Comparison of ENCODE assay signal across 16 cellular contexts in genomic region chr16:75024591-75024990, GRCh38. TPM values are rescaled to one million over a fixed set of nuclear protein-coding genes. Genes with fewer than 3 reads are reported as not detected.
DNase-seq lines count a peak whose midpoint lies in the region; ATAC-seq and TF ChIP-seq lines count a peak whose summit lies in the region.
"Had no signal": no experiment of that assay in that cellular context is flagged by ENCODE, and none has a peak within 500 bp of the region (broad histone marks: within the 10 kb centered on the region; RNA-seq: fewer than 3 reads in every experiment).

No MANE protein-coding gene starts in this region.

- H3K27me3 Mint-ChIP-seq in activated CD8-positive, alpha-beta T cell treated with anti-CD3 and anti-CD28 coated beads for 36 hours: no peaks in the 10 kb centered on the region
- no peaks in the 10 kb centered on the region for H3K27me3 Mint-ChIP-seq in activated CD8-positive, alpha-beta T cell treated with anti-CD3 and anti-CD28 coated beads, Interleukin-2, amount 10 ng/mL, durations not matched to agents 7 days and 5 days (ENCODE audit: low read depth)
- H3K27me3 Mint-ChIP-seq in T-cell: no peaks in the 10 kb centered on the region

- ATAC-seq in activated CD8-positive, alpha-beta T cell treated with anti-CD3 and anti-CD28 coated beads for 36 hours: no peak
- ATAC-seq in activated CD8-positive, alpha-beta T cell treated with anti-CD3 and anti-CD28 coated beads, Interleukin-2, amount 10 ng/mL, durations not matched to agents 7 days and 5 days: no peak
- ATAC-seq in HG03432 (IDR thresholded peaks at IDR 0.05; ENCODE audit: unreplicated experiment) (peak; percentile 43), T-cell (replicated peaks in 1 of 4) (no peak)

- 50 to 75% (median 65%) methylated on average over 4 of the region's 4 CpGs for WGBS in stomach, 5 donors

- peaks cover 20% of the 10 kb centered on the region for H3K36me3 Mint-ChIP-seq in activated CD8-positive, alpha-beta T cell treated with anti-CD3 and anti-CD28 coated beads for 36 hours (ENCODE audit: low read depth)
- H3K36me3 Mint-ChIP-seq in activated CD8-positive, alpha-beta T cell treated with anti-CD3 and anti-CD28 coated beads, Interleukin-2, amount 10 ng/mL, durations not matched to agents 7 days and 5 days (ENCODE audit: low read depth): peaks cover 16% of the 10 kb centered on the region
- H3K36me3 Mint-ChIP-seq in T-cell: peaks cover 20% of the 10 kb centered on the region

- TF ChIP-seq EP300 in stomach (IDR thresholded peaks at IDR 0.05): no peak

- CTCF ChIA-PET in activated CD8-positive, alpha-beta T cell treated with anti-CD3 and anti-CD28 coated beads for 36 hours (lab: Charles Lee): no interaction called here
- CTCF ChIA-PET in activated CD8-positive, alpha-beta T cell treated with anti-CD3 and anti-CD28 coated beads, Interleukin-2, amount 10 ng/mL, durations not matched to agents 7 days and 5 days (lab: Charles Lee): no interaction called here
- CTCF ChIA-PET in T-cell (lab: Charles Lee): no interaction called here

- peaks cover 22% of the 10 kb centered on the region for H3K4me1 Mint-ChIP-seq in activated CD8-positive, alpha-beta T cell treated with anti-CD3 and anti-CD28 coated beads for 36 hours (ENCODE audit: low read depth)
- H3K4me1 Mint-ChIP-seq in activated CD8-positive, alpha-beta T cell treated with anti-CD3 and anti-CD28 coated beads, Interleukin-2, amount 10 ng/mL, durations not matched to agents 7 days and 5 days (ENCODE audit: low read depth): peaks cover 9% of the 10 kb centered on the region
- H3K4me1 Mint-ChIP-seq in T-cell: peaks cover 14 to 18% (median 15%) of the 10 kb centered on the region in 3 donors

- H3K4me3 ChIP-seq in stomach: no peak overlapping the region
- H3K4me3 ChIP-seq: coronary artery, PC-9 had no signal

- intact Hi-C loops in activated CD8-positive, alpha-beta T cell treated with anti-CD3 and anti-CD28 coated beads for 36 hours (cut with micrococcal nuclease): no loop called here
- intact Hi-C loops in stomach (cut with DNase I; ENCODE audit: low total_unique reads): no loop called here

- peaks cover 12% of the 10 kb centered on the region for H3K9me3 Mint-ChIP-seq in activated CD8-positive, alpha-beta T cell treated with anti-CD3 and anti-CD28 coated beads for 36 hours
- peaks cover 10% of the 10 kb centered on the region for H3K9me3 Mint-ChIP-seq in activated CD8-positive, alpha-beta T cell treated with anti-CD3 and anti-CD28 coated beads, Interleukin-2, amount 10 ng/mL, durations not matched to agents 7 days and 5 days (ENCODE audit: insufficient read depth)
- peaks cover 5 to 12% (median 9%) of the 10 kb centered on the region in 3 donors for H3K9me3 Mint-ChIP-seq in T-cell

- no peak overlapping the region for H3K4me3 Mint-ChIP-seq in activated CD8-positive, alpha-beta T cell treated with anti-CD3 and anti-CD28 coated beads for 36 hours
- H3K4me3 Mint-ChIP-seq in activated CD8-positive, alpha-beta T cell treated with anti-CD3 and anti-CD28 coated beads, Interleukin-2, amount 10 ng/mL, durations not matched to agents 7 days and 5 days: no peak overlapping the region
- H3K4me3 Mint-ChIP-seq in T-cell: peak overlapping the region in 1 of 3 donors; percentile 24

- no peak for TF ChIP-seq CTCF in activated CD8-positive, alpha-beta T cell treated with anti-CD3 and anti-CD28 coated beads for 36 hours (IDR thresholded peaks at IDR 0.05)
- no peak for TF ChIP-seq CTCF in stomach (IDR thresholded peaks at IDR 0.05)

- no peak for TF ChIP-seq POLR2A in stomach (IDR thresholded peaks at IDR 0.05)

- no peak for DNase-seq in activated CD8-positive, alpha-beta T cell treated with anti-CD3 and anti-CD28 coated beads for 36 hours
- DNase-seq in activated CD8-positive, alpha-beta T cell treated with anti-CD3 and anti-CD28 coated beads, Interleukin-2, amount 10 ng/mL, durations not matched to agents 7 days and 5 days: no peak
- DNase-seq in T-cell (no peak), stomach (no peak), HK-2 (ENCODE audit: unreplicated experiment) (no peak), ACHN (no peak), NCI-H2107 (lab: John Stamatoyannopoulos, UW) (no peak)
- DNase-seq: activated CD8-positive, alpha-beta memory T cell treated with anti-CD3 and anti-CD28 coated beads, Interleukin-2, amount 50 U/mL, for 48 hours; amniotic stem cell; DMS79 treated with DMSO at 0.1 percent for 48 hours; NCI-H2171; PC-9; stimulated activated CD4-positive, alpha-beta T cell treated with anti-CD3 and anti-CD28 coated beads, Interleukin-15, amount 100 ng/mL, for 24 hours; T1000 had no signal

- in situ Hi-C loops in ACHN (cut with HindIII; ENCODE audit: low pct_ligation_motif_present, low pct_unique_long_range_greater_than_20kb, low sequenced_read_pairs): no loop called here

- POLR2A ChIA-PET in activated CD8-positive, alpha-beta T cell treated with anti-CD3 and anti-CD28 coated beads for 36 hours (lab: Charles Lee): no interaction called here
- POLR2A ChIA-PET in activated CD8-positive, alpha-beta T cell treated with anti-CD3 and anti-CD28 coated beads, Interleukin-2, amount 10 ng/mL, durations not matched to agents 7 days and 5 days (lab: Charles Lee): interaction anchor here (0.6 kb wide), 1 partner anchor 40 kb away, joined by 3 read pairs; no protein-coding TSS in a partner anchor
- POLR2A ChIA-PET in T-cell (lab: Charles Lee): no interaction called here

- H3K27me3 ChIP-seq in stomach: no peaks in the 10 kb centered on the region

- H3K9me3 ChIP-seq in stomach: peaks cover 0 to 13% (median 3%) of the 10 kb centered on the region in 4 donors

- H3K27ac ChIP-seq in stomach: peak overlapping the region in 3 of 5 donors; percentile 49 to 87 (median 84)
- H3K27ac ChIP-seq: PC-9 had no signal

- peak overlapping the region; percentile 3 for H3K27ac Mint-ChIP-seq in activated CD8-positive, alpha-beta T cell treated with anti-CD3 and anti-CD28 coated beads for 36 hours
- no peak overlapping the region for H3K27ac Mint-ChIP-seq in activated CD8-positive, alpha-beta T cell treated with anti-CD3 and anti-CD28 coated beads, Interleukin-2, amount 10 ng/mL, durations not matched to agents 7 days and 5 days
- H3K27ac Mint-ChIP-seq in T-cell: peak overlapping the region; percentile 66 to 70

- H3K4me1 ChIP-seq in stomach: peaks cover 7 to 48% (median 29%) of the 10 kb centered on the region in 4 donors

- peaks cover 0 to 6% (median 0%) of the 10 kb centered on the region in 4 donors for H3K36me3 ChIP-seq in stomach

RNA-seq across cellular contexts. Expression of gene ZNRF1, which starts 25.8 kb away (rescaled TPM):
- total RNA-seq in activated CD8-positive, alpha-beta T cell treated with anti-CD3 and anti-CD28 coated beads for 36 hours: 10 to 100 TPM; 11.0 to 13.7 TPM
- 10 to 100 TPM in 1 of 2 experiments, 1 to 10 TPM in 1; 8.5 to 11.1 TPM for total RNA-seq in activated CD8-positive, alpha-beta T cell treated with anti-CD3 and anti-CD28 coated beads, Interleukin-2, amount 10 ng/mL, durations not matched to agents 7 days and 5 days
- total RNA-seq in T-cell: 1 to 10 TPM; 5.5 to 7.8 (median 7.5) TPM
- total RNA-seq in stomach: 10 to 100 TPM in 4 of 5 donors, 1 to 10 TPM in 1; 8.8 to 40.1 (median 18.7) TPM
- 10 to 100 TPM in 2 of 3 donors, 1 to 10 TPM in 1; 9.7 to 14.2 (median 13.8) TPM for polyA plus RNA-seq in stomach

RNA-seq across cellular contexts. Expression of gene WDR59, which starts 39.7 kb away (rescaled TPM):
- 10 to 100 TPM; 59.1 to 68.1 TPM for total RNA-seq in activated CD8-positive, alpha-beta T cell treated with anti-CD3 and anti-CD28 coated beads for 36 hours
- total RNA-seq in activated CD8-positive, alpha-beta T cell treated with anti-CD3 and anti-CD28 coated beads, Interleukin-2, amount 10 ng/mL, durations not matched to agents 7 days and 5 days: 10 to 100 TPM; 58.3 to 63.5 TPM
- total RNA-seq in T-cell (100 to 1,000 TPM in 4 of 5 donors, 10 to 100 TPM in 1; 97.7 to 120 (median 108) TPM), stomach (100 to 1,000 TPM in 3 of 5 donors, 10 to 100 TPM in 2; 25.5 to 266 (median 105) TPM)
- 10 to 100 TPM; 12.1 to 27.7 (median 22.8) TPM for polyA plus RNA-seq in stomach
